In the genomic region with DNA sequence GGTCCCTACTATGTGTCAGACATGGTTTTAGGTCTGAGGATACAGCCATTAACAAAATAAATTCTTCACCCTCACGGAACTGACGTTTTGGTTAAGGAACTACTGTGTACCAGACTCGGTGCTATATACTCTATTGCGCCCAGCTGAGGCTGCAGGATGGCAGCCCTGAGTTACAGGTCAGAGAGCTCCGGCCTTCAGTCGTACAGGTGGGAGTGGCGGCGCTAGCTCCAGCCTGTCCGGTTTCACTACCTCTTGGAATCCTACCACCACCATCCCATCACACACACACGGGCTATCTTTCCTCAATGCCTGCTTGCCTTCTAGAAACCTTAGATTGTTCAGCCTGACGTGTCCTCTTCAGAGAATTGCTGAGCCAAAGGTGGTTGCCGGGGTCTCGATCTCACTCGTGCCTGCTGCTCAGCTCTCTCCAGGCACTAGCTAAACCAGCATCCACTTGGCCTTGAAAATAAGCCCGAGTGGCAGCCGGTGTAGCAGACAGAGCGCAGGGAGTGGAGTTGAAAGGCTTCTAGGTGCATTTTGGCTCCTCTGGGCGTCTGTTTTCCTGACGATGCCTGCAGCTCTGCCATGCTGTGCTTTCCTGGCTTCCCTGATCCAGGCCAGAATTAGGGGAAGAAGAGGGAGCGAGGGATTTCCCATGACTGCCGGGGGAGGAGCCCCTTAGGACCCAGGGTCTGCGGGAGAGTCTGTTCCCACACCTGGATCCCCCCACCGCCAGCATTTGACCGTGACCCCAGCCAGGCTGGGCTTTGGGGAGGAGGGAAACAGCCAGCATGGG, we compare ENCODE assay signal across 18 cellular contexts. TPM values are rescaled to one million over a fixed set of nuclear protein-coding genes. Genes with fewer than 3 reads are reported as not detected.
DNase-seq lines count a peak whose midpoint lies in the region; ATAC-seq, FAIRE-seq and TF ChIP-seq lines count a peak whose summit lies in the region.
"Had no signal": no experiment of that assay in that cellular context is flagged by ENCODE, and none has a peak within 500 bp of the region (broad histone marks: within the 10 kb centered on the region; RNA-seq: fewer than 3 reads in every experiment).

No MANE protein-coding gene starts in this region.

- 83% methylated on average over 22 of the region's 24 CpGs; no CpG with 5 or more reads in 1 of the 2 experiments for WGBS in H1 (ENCODE audit: extremely low coverage in 1 of 2, insufficient coverage in 1 of 2, insufficient read length in 1 of 2, insufficient replicate concordance in 2 of 2, low coverage in 1 of 2, low lambda C conversion rate in 2 of 2, missing lambda C conversion rate in 1 of 2), 2 experiments

- no peak overlapping the region for H4K8ac ChIP-seq in H1 (ENCODE audit: extremely low read depth, insufficient read depth, low read length)

- no peak overlapping the region for H3K14ac ChIP-seq in H1 (ENCODE audit: insufficient read length)

- no peaks in the 10 kb centered on the region; a peak in 1 of 4 replicates for H3K79me2 ChIP-seq in H1 (ENCODE audit: control insufficient read depth in 1 of 2, insufficient read depth in 2 of 2, low read length in 2 of 2)

- peaks cover 5% of the 10 kb centered on the region; the same call in 1 of the 2 replicates for H3K23me2 ChIP-seq in H1 (ENCODE audit: low read depth, low read length)

- no peak overlapping the region; the same call in 1 of the 2 replicates for H3K18ac ChIP-seq in H1 (ENCODE audit: extremely low read depth, low read length)

- no peak overlapping the region for H3K4ac ChIP-seq in H1 (replicated peaks; ENCODE audit: insufficient read length, low read depth, low read length)

- H4K5ac ChIP-seq in H1 (ENCODE audit: insufficient read length, low read depth, low read length), result no peak overlapping the region

- TF ChIP-seq CTCF in H1 (IDR thresholded peaks at IDR 0.05; ENCODE audit: control extremely low read depth in 1 of 3, insufficient read depth in 1 of 3, low read depth in 1 of 3, low read length in 3 of 3) (no peak), nephron (IDR thresholded peaks at IDR 0.05; ENCODE audit: unreplicated experiment in 3 of 3) (no peak)

- H3K4me2 ChIP-seq in BLaER1 (peak overlapping the region; percentile 66), H1 (ENCODE audit: insufficient read depth in 1 of 2, low read depth in 2 of 2, low read length in 2 of 2) (peak overlapping the region in 1 of 2 experiments; percentile 96; a peak in 1 of 4 replicates)

- H4K91ac ChIP-seq in H1 (replicated peaks; ENCODE audit: insufficient read length, low read length), result no peak overlapping the region

- H3K9me3 Mint-ChIP-seq in nephron, result no peaks in the 10 kb centered on the region
- H3K9me3 Mint-ChIP-seq: activated T-helper 17 cell treated with anti-CD3 and anti-CD28 coated beads, Interleukin-2, amount 50 U/mL, for 72 hours had no signal

- H3K36me3 ChIP-seq in BLaER1, result no peaks in the 10 kb centered on the region
- no peaks in the 10 kb centered on the region; a peak in 1 of 8 replicates for H3K36me3 ChIP-seq in H1 (ENCODE audit: control insufficient read depth in 2 of 4, insufficient read depth in 4 of 4, low read length in 3 of 4)
- H3K36me3 ChIP-seq: vagina had no signal

- peak overlapping the region; percentile 59 for H2AFZ ChIP-seq in H1 (ENCODE audit: low read length)

- H4K20me1 ChIP-seq in BLaER1 (peaks cover 13% of the 10 kb centered on the region; the same call in 1 of the 2 replicates), H1 (replicated peaks in 1 of 2; ENCODE audit: control insufficient read depth in 1 of 2, insufficient read depth in 2 of 2, low read length in 2 of 2) (peaks cover 8 to 11% of the 10 kb centered on the region in 2 experiments)

- H2BK120ac ChIP-seq in H1 (replicated peaks; ENCODE audit: low read depth, low read length), result no peak overlapping the region

- H3K36me3 Mint-ChIP-seq in nephron (ENCODE audit: low read depth), result no peaks in the 10 kb centered on the region

- no peak for TF ChIP-seq RAD21 in H1 (IDR thresholded peaks at IDR 0.05 in 1 of 2, conservative IDR thresholded peaks at IDR 0.05 in 1 of 2; ENCODE audit: low read depth in 2 of 2, low read length in 2 of 2)

- no peak overlapping the region for H2BK15ac ChIP-seq in H1 (ENCODE audit: low read length)

- POLR2A ChIA-PET in H1 (lab: Charles Lee; ENCODE audit: partially characterized antibody), result interaction anchor here (0.7 to 1.8 kb wide), 6 partner anchors 8 to 68 kb away, joined by 3 to 9 read pairs (median 4); a partner anchor contains a TSS

- H3K9ac ChIP-seq in BLaER1, result no peak overlapping the region
- no peak overlapping the region for H3K9ac ChIP-seq in H1 (replicated peaks in 1 of 4; ENCODE audit: extremely low read depth in 1 of 4, low read depth in 3 of 4, low read length in 3 of 4)

- H3K4me3 Mint-ChIP-seq in nephron, result peak overlapping the region; percentile 67 to 78 (median 70)
- H3K4me3 Mint-ChIP-seq: activated T-helper 17 cell treated with anti-CD3 and anti-CD28 coated beads, Interleukin-2, amount 50 U/mL, for 72 hours had no signal

- H3K27me3 ChIP-seq in BLaER1 (peaks cover 48% of the 10 kb centered on the region), H1 (replicated peaks in 1 of 4; ENCODE audit: control insufficient read depth in 3 of 4, extremely low read depth in 1 of 4, insufficient read depth in 3 of 4, low read length in 3 of 4) (peaks cover 7 to 28% (median 26%) of the 10 kb centered on the region in 4 experiments)
- H3K27me3 ChIP-seq: vagina had no signal

- peak overlapping the region in 1 of 3 experiments; percentile 72 for H3K27ac Mint-ChIP-seq in nephron
- H3K27ac Mint-ChIP-seq: activated T-helper 17 cell treated with anti-CD3 and anti-CD28 coated beads, Interleukin-2, amount 50 U/mL, for 72 hours had no signal

- no peak overlapping the region for H3K23ac ChIP-seq in H1 (ENCODE audit: insufficient read length)

- H3K9me3 ChIP-seq in BLaER1 (no peaks in the 10 kb centered on the region), H1 (ENCODE audit: insufficient read depth in 2 of 2, low read depth in 1 of 2, low read length in 1 of 2) (no peaks in the 10 kb centered on the region)
- H3K9me3 ChIP-seq: vagina had no signal

- no peak overlapping the region for H3K56ac ChIP-seq in H1 (replicated peaks; ENCODE audit: insufficient read length, low read depth, low read length)

- H3K79me1 ChIP-seq in H1 (ENCODE audit: low read depth, low read length), result no peaks in the 10 kb centered on the region

- H2BK5ac ChIP-seq in H1 (ENCODE audit: low read depth, low read length), result no peak overlapping the region

- H3K4me1 ChIP-seq in BLaER1, result peaks cover 24% of the 10 kb centered on the region
- peaks cover 0 to 19% (median 13%) of the 10 kb centered on the region in 4 experiments; a peak in 6 of 7 replicates for H3K4me1 ChIP-seq in H1 (replicated peaks in 1 of 4; ENCODE audit: control insufficient read depth in 3 of 4, insufficient read depth in 4 of 4, low read length in 3 of 4)

- DNase-seq in GDM1 (lab: John Stamatoyannopoulos, UW) (peak; percentile 11), H1 (ENCODE audit: low read depth in 1 of 2, low spot score in 2 of 2) (no peak), germinal center (ENCODE audit: low spot score) (no peak)
- DNase-seq in activated CD8-positive, alpha-beta memory T cell treated with anti-CD3 and anti-CD28 coated beads, Interleukin-2, amount 50 U/mL, for 48 hours, result no peak
- DNase-seq: foreskin melanocyte; NCI-H2029; NCI-H69; stimulated activated naive CD8-positive, alpha-beta T cell treated with anti-CD3 and anti-CD28 coated beads, Interleukin-15, Interleukin-2, amounts not matched to agents 100 U/mL and 50 U/mL, for 24 hours had no signal

- FAIRE-seq in H1 (lab: Jason Lieb, UNC), result no peak
- FAIRE-seq: colon had no signal

- H3K27ac ChIP-seq in BLaER1, result no peak overlapping the region
- no peak overlapping the region for H3K27ac ChIP-seq in H1 (ENCODE audit: low read depth, low read length)
- H3K27ac ChIP-seq: vagina had no signal

- H3K27me3 Mint-ChIP-seq in nephron (ENCODE audit: low read depth), result peaks cover 61% of the 10 kb centered on the region

- H3K4me1 Mint-ChIP-seq in nephron, result peaks cover 23% of the 10 kb centered on the region
- H3K4me1 Mint-ChIP-seq: activated T-helper 17 cell treated with anti-CD3 and anti-CD28 coated beads, Interleukin-2, amount 50 U/mL, for 72 hours had no signal

- no peak for ATAC-seq in GM19463 (IDR thresholded peaks at IDR 0.05; ENCODE audit: unreplicated experiment)
- no peak for ATAC-seq in HG02623 (IDR thresholded peaks at IDR 0.05; ENCODE audit: unreplicated experiment)
- ATAC-seq: activated T-helper 17 cell treated with anti-CD3 and anti-CD28 coated beads, Interleukin-2, amount 50 U/mL, for 72 hours; Panc1; stimulated activated naive CD8-positive, alpha-beta T cell treated with anti-CD3 and anti-CD28 coated beads, Interleukin-15, Interleukin-2, amounts not matched to agents 100 U/mL and 50 U/mL, for 24 hours had no signal

- H2BK12ac ChIP-seq in H1 (ENCODE audit: low read depth, low read length), result peak overlapping the region; percentile 56; the same call in 1 of the 2 replicates

- H2BK20ac ChIP-seq in H1 (ENCODE audit: low read length), result no peak overlapping the region

- no peak overlapping the region for H2AK5ac ChIP-seq in H1 (ENCODE audit: low read depth, low read length)

- TF ChIP-seq POLR2A in H1 (IDR thresholded peaks at IDR 0.05; ENCODE audit: control extremely low read depth in 1 of 2, low read depth in 2 of 2, low read length in 2 of 2), result no peak

- CTCF ChIA-PET in H1 (lab: Charles Lee; ENCODE audit: partially characterized antibody), result interaction anchor here (0.6 to 3.7 kb wide), 17 partner anchors 8 to 570 kb away, joined by 3 to 14 read pairs (median 3); no protein-coding TSS in a partner anchor

- no peak for TF ChIP-seq EP300 in H1 (IDR thresholded peaks at IDR 0.05; ENCODE audit: borderline replicate concordance in 1 of 2, low read depth in 2 of 2, low read length in 2 of 2)

- 0 out of 2 replicates have a peak overlapping the region, but pooled peaks have one; percentile 4 for H3K4me3 ChIP-seq in BLaER1
- H3K4me3 ChIP-seq in H1 (ENCODE audit: extremely low read depth in 1 of 4, insufficient read depth in 2 of 4, low read depth in 3 of 4, low read length in 4 of 4), result no peak overlapping the region

RNA-seq across cellular contexts. Expression of a gene that starts 1.1 kb away (rescaled TPM):
- total RNA-seq in H1 (2021; fragmentation: NEBNext Ultra II Directional; extraction: Animal tissue kit (Norgen Biotek cat#: 25700)), result 6.9 and 7.3 TPM in 2 replicates
- 3.7 and 4.4 TPM in 2 replicates for polyA plus RNA-seq in H1 (2011; rRNA removed)
- 4.0 TPM for polyA plus RNA-seq in H1 (2011; cell fraction: cytosol; rRNA removed)
- 2.3 TPM for polyA plus RNA-seq in H1 (2011; cell fraction: nucleus; rRNA removed)
- polyA plus RNA-seq in H1 (2012, experiment 1 of 2), result 3.3 to 7.0 TPM (median 5.5 TPM) in 4 replicates
- polyA plus RNA-seq in H1 (2012, experiment 2 of 2), result 1.3 TPM
- 5.6 TPM for polyA plus RNA-seq in H1 (2013, experiment 1 of 2)
- 5.4 TPM for polyA plus RNA-seq in H1 (2013, experiment 2 of 2)
- 0.15 and 0.38 TPM in 2 replicates for polyA minus RNA-seq in H1 (2011; rRNA and poly(A)+ RNA removed)
- 4.1 TPM for polyA minus RNA-seq in H1 (2011; cell fraction: cytosol; rRNA and poly(A)+ RNA removed)
- 2.9 TPM for polyA minus RNA-seq in H1 (2011; cell fraction: nucleus; rRNA and poly(A)+ RNA removed)
- total RNA-seq: activated T-helper 17 cell treated with anti-CD3 and anti-CD28 coated beads, Interleukin-2, amount 50 U/mL, for 72 hours; M059J; vagina had no signal
- polyA plus RNA-seq: aorta had no signal

RNA-seq across cellular contexts. Expression of a gene that starts 41.8 kb away (rescaled TPM):
- total RNA-seq in H1 (2021; fragmentation: NEBNext Ultra II Directional; extraction: Animal tissue kit (Norgen Biotek cat#: 25700)), result 15.8 and 16.7 TPM in 2 replicates
- polyA plus RNA-seq in H1 (2011; rRNA removed), result 12.2 and 12.7 TPM in 2 replicates
- polyA plus RNA-seq in H1 (2011; cell fraction: cytosol; rRNA removed), result 15.8 TPM
- polyA plus RNA-seq in H1 (2011; cell fraction: nucleus; rRNA removed), result 7.5 TPM
- 15.0 to 16.5 TPM (median 15.5 TPM) in 4 replicates for polyA plus RNA-seq in H1 (2012, experiment 1 of 2)
- polyA plus RNA-seq in H1 (2012, experiment 2 of 2), result 5.7 TPM
- 13.5 TPM for polyA plus RNA-seq in H1 (2013, experiment 1 of 2)
- polyA plus RNA-seq in H1 (2013, experiment 2 of 2), result 13.9 TPM
- 14.4 and 15.9 TPM in 2 replicates for polyA minus RNA-seq in H1 (2011; rRNA and poly(A)+ RNA removed)
- polyA minus RNA-seq in H1 (2011; cell fraction: cytosol; rRNA and poly(A)+ RNA removed), result 5.9 TPM
- 7.6 TPM for polyA minus RNA-seq in H1 (2011; cell fraction: nucleus; rRNA and poly(A)+ RNA removed)
